Comparison of ENCODE assay signal across 20 cellular contexts in genomic region chr4:73734405-73735070, GRCh38. TPM values are rescaled to one million over a fixed set of nuclear protein-coding genes. Genes with fewer than 3 reads are reported as not detected.
A peak's percentile ranks its signal among the peaks of the same experiment; 100 is the strongest.
DNase-seq lines count a peak whose midpoint lies in the region; ATAC-seq, FAIRE-seq and TF ChIP-seq lines count a peak whose summit lies in the region.
"Had no signal": no experiment of that assay in that cellular context is flagged by ENCODE, and none has a peak within 500 bp of the region (broad histone marks: within the 10 kb centered on the region; RNA-seq: fewer than 3 reads in every experiment).

No MANE protein-coding gene starts in this region.

- TF ChIP-seq POLR2A in GM12891 (IDR thresholded peaks at IDR 0.05; ENCODE audit: low read depth, low read length), result no peak

- H3K9me3 ChIP-seq in SJSA1 (replicated peaks), result no peaks in the 10 kb centered on the region
- no peaks in the 10 kb centered on the region for H3K9me3 ChIP-seq in skeletal muscle satellite cell (replicated peaks; ENCODE audit: low read length)
- H3K9me3 ChIP-seq: lower lobe of right lung had no signal

- peak; percentile 5 for FAIRE-seq in GM12891 (lab: Jason Lieb, UNC)

- H3K4me2 ChIP-seq in skeletal muscle satellite cell (ENCODE audit: low read length), result peak overlapping the region; percentile 23

- no peak for ATAC-seq in GM18498 (IDR thresholded peaks at IDR 0.05; ENCODE audit: unreplicated experiment)
- ATAC-seq: CD8-positive, alpha-beta T cell; naive thymus-derived CD8-positive, alpha-beta T cell; T-helper 17 cell had no signal

- H3K4me1 ChIP-seq in SJSA1 (replicated peaks) (peaks cover 37% of the 10 kb centered on the region), skeletal muscle satellite cell (ENCODE audit: control insufficient read depth, insufficient read depth, low read length) (peaks cover 38% of the 10 kb centered on the region)

- H3K4me3 ChIP-seq in SJSA1 (no peak overlapping the region), fibroblast of the aortic adventitia (ENCODE audit: low read depth, low read length) (no peak overlapping the region), skeletal muscle satellite cell (ENCODE audit: low read length) (no peak overlapping the region)
- H3K4me3 ChIP-seq: lower lobe of right lung had no signal

- peak overlapping the region; percentile 66 for H3K27ac ChIP-seq in SJSA1
- H3K27ac ChIP-seq: lower lobe of right lung had no signal

- no peak for TF ChIP-seq CTCF in fibroblast of the aortic adventitia (IDR thresholded peaks at IDR 0.05; ENCODE audit: insufficient read depth, low read length)

- no peaks in the 10 kb centered on the region for H3K36me3 ChIP-seq in SJSA1
- H3K36me3 ChIP-seq in skeletal muscle satellite cell (ENCODE audit: insufficient read depth, low read length), result no peaks in the 10 kb centered on the region
- H3K36me3 ChIP-seq: lower lobe of right lung had no signal

- DNase-seq in GM12891 (ENCODE audit: insufficient read length, low spot score), result no peak
- peak in 1 of 2 experiments; percentile 58 for DNase-seq in SJSA1 (ENCODE audit: low read depth in 1 of 2, low spot score in 2 of 2)
- DNase-seq in fibroblast of the aortic adventitia (ENCODE audit: low read depth), result peak; percentile 68
- DNase-seq in NCI-H1417 (lab: John Stamatoyannopoulos, UW), result no peak
- DNase-seq in NCI-H345 treated with DMSO at 0.1 percent for 48 hours (lab: John Stamatoyannopoulos, UW; ENCODE audit: unreplicated experiment), result no peak
- DNase-seq: activated CD4-positive, alpha-beta T cell treated with anti-CD3 and anti-CD28 coated beads for 1 hour; activated CD8-positive, alpha-beta memory T cell treated with anti-CD3 and anti-CD28 coated beads, Interleukin-2, amount 50 U/mL, for 4 hours; activated naive CD4-positive, alpha-beta T cell treated with Interleukin-2 at 50 U/mL for 16 hours; CD8-positive, alpha-beta T cell; foreskin melanocyte; H9; lower lobe of right lung; MM.1S; naive thymus-derived CD8-positive, alpha-beta T cell; NCI-H2029 treated with DMSO at 0.1 percent for 48 hours; NCI-H526; stimulated activated CD4-positive, alpha-beta T cell treated with anti-CD3 and anti-CD28 coated beads, Interleukin-1b, Interleukin-23, amount 100 ng/mL, for 48 hours; T-helper 17 cell had no signal

- H3K27me3 ChIP-seq in SJSA1 (replicated peaks), result no peaks in the 10 kb centered on the region
- no peaks in the 10 kb centered on the region for H3K27me3 ChIP-seq in skeletal muscle satellite cell (ENCODE audit: control insufficient read depth, insufficient read depth, low read length)

- no peak overlapping the region for H3K9ac ChIP-seq in skeletal muscle satellite cell (ENCODE audit: low read depth, low read length)

TF ChIP-seq in GM12891, 5 proteins besides CTCF, POLR2A, EP300 and RAD21:
- no peak for TF ChIP-seq POLR2AphosphoS5 (IDR thresholded peaks at IDR 0.05; ENCODE audit: low read depth, low read length)
- TF ChIP-seq POU2F2 (IDR thresholded peaks at IDR 0.05; ENCODE audit: low read depth, low read length), result no peak
- no peak for TF ChIP-seq PAX5 (IDR thresholded peaks at IDR 0.05; ENCODE audit: insufficient read depth, low read length, severe bottlenecking)
- TF ChIP-seq SPI1 (IDR thresholded peaks at IDR 0.05; ENCODE audit: low read depth, low read length), result no peak
- no peak for TF ChIP-seq TAF1 (IDR thresholded peaks at IDR 0.05; ENCODE audit: low read depth, low read length)

RNA-seq across cellular contexts. Expression of gene CXCL8, which starts 5.8 kb away (rescaled TPM):
- polyA plus RNA-seq in GM12891 (2012; ENCODE audit: low read depth, missing spikeins), result 0.60 TPM
- total RNA-seq in SJSA1 (2014; rRNA removed; shearing (Covaris generic)), result 19.7 and 26.4 TPM in 2 replicates
- 0.98 and 2.4 TPM in 2 replicates for total RNA-seq in fibroblast of the aortic adventitia (ENCODE audit: low replicate concordance)
- total RNA-seq in skeletal muscle satellite cell (2012; rRNA removed), result 86.9 and 314 TPM in 2 replicates
- total RNA-seq: H9 had no signal
